10 cellular contexts compared by ENCODE assay signal in genomic region chr11:66840317-66841091, GRCh38. TPM values are rescaled to one million over a fixed set of nuclear protein-coding genes. Genes with fewer than 3 reads are reported as not detected.
A peak's percentile ranks its signal among the peaks of the same experiment; 100 is the strongest.
DNase-seq lines count a peak whose midpoint lies in the region; ATAC-seq and TF ChIP-seq lines count a peak whose summit lies in the region.
"Had no signal": no experiment of that assay in that cellular context is flagged by ENCODE, and none has a peak within 500 bp of the region (broad histone marks: within the 10 kb centered on the region; RNA-seq: fewer than 3 reads in every experiment).

No MANE protein-coding gene starts in this region.

- H3K4me3 ChIP-seq in CD8-positive, alpha-beta T cell (ENCODE audit: low read depth, low read length), result no peak overlapping the region
- H3K4me3 ChIP-seq in Karpas-422 (ENCODE audit: low read length), result no peak overlapping the region
- no peak overlapping the region for H3K4me3 ChIP-seq in adrenal gland
- H3K4me3 ChIP-seq: skin epidermis, tibial nerve had no signal

- WGBS in adrenal gland, 4 donors, result 62 to 80% (median 69%) methylated on average over 4 of the region's 4 CpGs

- DNase-seq in CD8-positive, alpha-beta T cell, result peak in 1 of 7 experiments; percentile 9
- no peak for DNase-seq in Karpas-422
- DNase-seq in adrenal gland, result peak in 3 of 7 donors; percentile 4 to 50 (median 18)
- DNase-seq in natural killer cell, result no peak
- DNase-seq in D341Med (ENCODE audit: low spot score), result no peak
- no peak for DNase-seq in GM20000 (ENCODE audit: low spot score)
- DNase-seq in middle frontal gyrus (ENCODE audit: extremely low spot score, low spot score), result no peak
- DNase-seq in H4 (ENCODE audit: low spot score), result no peak

- no peaks in the 10 kb centered on the region for H3K9me3 Mint-ChIP-seq in CD8-positive, alpha-beta T cell
- H3K9me3 Mint-ChIP-seq in natural killer cell, result no peaks in the 10 kb centered on the region

- CTCF ChIA-PET in CD8-positive, alpha-beta T cell (lab: Charles Lee), result interaction anchor here (1.2 kb wide), 1 partner anchor 53 kb away, joined by 6 read pairs; no protein-coding TSS in a partner anchor

- H3K36me3 Mint-ChIP-seq in CD8-positive, alpha-beta T cell, result peaks cover 39% of the 10 kb centered on the region
- no peaks in the 10 kb centered on the region for H3K36me3 Mint-ChIP-seq in natural killer cell

- H3K4me2 ChIP-seq in Karpas-422 (ENCODE audit: low read depth, low read length, poor library complexity, severe bottlenecking), result peak overlapping the region; percentile 91

- TF ChIP-seq POLR2A in adrenal gland (IDR thresholded peaks at IDR 0.05), result no peak

- H3K9me3 ChIP-seq in CD8-positive, alpha-beta T cell (ENCODE audit: low read length), result no peaks in the 10 kb centered on the region
- H3K9me3 ChIP-seq in Karpas-422 (ENCODE audit: low read length) (no peaks in the 10 kb centered on the region), adrenal gland (replicated peaks in 1 of 3) (no peaks in the 10 kb centered on the region)
- H3K9me3 ChIP-seq: tibial nerve had no signal

- no peak overlapping the region for H3K27ac ChIP-seq in CD8-positive, alpha-beta T cell (ENCODE audit: low read depth, low read length)
- H3K27ac ChIP-seq in Karpas-422 (ENCODE audit: low read length) (peak overlapping the region; percentile 8; the same call in 1 of the 2 replicates), adrenal gland (peak overlapping the region in 3 of 5 donors; percentile 15 to 47 (median 24))
- H3K27ac ChIP-seq: tibial nerve had no signal

- ATAC-seq in CD8-positive, alpha-beta T cell, result no peak
- ATAC-seq in natural killer cell, result no peak

- peaks cover 55% of the 10 kb centered on the region for H3K4me1 Mint-ChIP-seq in CD8-positive, alpha-beta T cell (ENCODE audit: low read depth)
- peaks cover 39 to 54% of the 10 kb centered on the region in 2 donors for H3K4me1 Mint-ChIP-seq in natural killer cell

- H3K9ac ChIP-seq in Karpas-422 (ENCODE audit: low read length), result peak overlapping the region; percentile 32

- H3K27me3 ChIP-seq in CD8-positive, alpha-beta T cell (ENCODE audit: insufficient read depth, low read length), result no peaks in the 10 kb centered on the region
- no peaks in the 10 kb centered on the region for H3K27me3 ChIP-seq in Karpas-422 (ENCODE audit: low read length)
- no peaks in the 10 kb centered on the region for H3K27me3 ChIP-seq in adrenal gland
- H3K27me3 ChIP-seq: tibial nerve had no signal

- no peaks in the 10 kb centered on the region for H3K36me3 ChIP-seq in CD8-positive, alpha-beta T cell (ENCODE audit: insufficient read depth, low read length)
- H3K36me3 ChIP-seq in Karpas-422 (ENCODE audit: insufficient read depth, low read length) (peaks cover 14% of the 10 kb centered on the region; the same call in 1 of the 2 replicates), adrenal gland (replicated peaks in 1 of 2) (peaks cover 0 to 11% of the 10 kb centered on the region in 2 donors)

- POLR2A ChIA-PET in CD8-positive, alpha-beta T cell (lab: Charles Lee), result no interaction called here

- intact Hi-C loops in CD8-positive, alpha-beta T cell (cut with DNase I, micrococcal nuclease), result loop anchor here (5.0 to 10.0 kb wide), 4 partner anchors 117 to 667 kb away; partner anchors contain the start of genes CDK2AP2 (in 1 of the 2), CTSF (in 1 of the 2), PC (in 1 of the 2) and PELI3 (in 1 of the 2)
- intact Hi-C loops in adrenal gland (cut with DNase I) (no loop called here), natural killer cell (cut with micrococcal nuclease) (no loop called here)

- H3K79me2 ChIP-seq in Karpas-422 (ENCODE audit: low read length), result peaks cover 60% of the 10 kb centered on the region

- H3K27me3 Mint-ChIP-seq in CD8-positive, alpha-beta T cell (ENCODE audit: low read depth), result no peaks in the 10 kb centered on the region
- no peaks in the 10 kb centered on the region for H3K27me3 Mint-ChIP-seq in natural killer cell (ENCODE audit: low read depth in 2 of 2)

- peaks cover 47% of the 10 kb centered on the region for H3K4me1 ChIP-seq in CD8-positive, alpha-beta T cell (ENCODE audit: insufficient read depth, low read length)
- H3K4me1 ChIP-seq in Karpas-422 (ENCODE audit: low read length) (peaks cover 49% of the 10 kb centered on the region), adrenal gland (replicated peaks in 1 of 2) (peaks cover 25 to 46% of the 10 kb centered on the region in 2 donors)

- H3K27ac Mint-ChIP-seq in CD8-positive, alpha-beta T cell, result peak overlapping the region; percentile 74
- peak overlapping the region; percentile 93 to 97 for H3K27ac Mint-ChIP-seq in natural killer cell

- peak overlapping the region; percentile 35 for H3K4me3 Mint-ChIP-seq in CD8-positive, alpha-beta T cell
- H3K4me3 Mint-ChIP-seq in natural killer cell, result no peak overlapping the region

- peaks cover 22% of the 10 kb centered on the region for H4K20me1 ChIP-seq in Karpas-422 (ENCODE audit: insufficient read depth, low read depth, low read length)

- no peaks in the 10 kb centered on the region for H3K9me2 ChIP-seq in Karpas-422 (replicated peaks; ENCODE audit: insufficient read depth, low read length)

- TF ChIP-seq CTCF in CD8-positive, alpha-beta T cell (IDR thresholded peaks at IDR 0.05), result no peak
- TF ChIP-seq CTCF in adrenal gland (IDR thresholded peaks at IDR 0.05), result no peak
- TF ChIP-seq CTCF in natural killer cell (IDR thresholded peaks at IDR 0.05), result no peak
- no peak for TF ChIP-seq CTCF in GM20000 (IDR thresholded peaks at IDR 0.05; ENCODE audit: extremely low read depth, missing control alignments)

- H2AFZ ChIP-seq in Karpas-422 (ENCODE audit: low read length), result no peak overlapping the region

RNA-seq across cellular contexts. Expression of gene RCE1, which starts 2.7 kb away (rescaled TPM):
- total RNA-seq in CD8-positive, alpha-beta T cell, result 10 to 100 TPM; 68.9 to 72.2 TPM
- 20.4 and 53.3 TPM in 2 replicates for total RNA-seq in Karpas-422 (2014; rRNA removed; shearing (Covaris generic); ENCODE audit: low replicate concordance)
- total RNA-seq in adrenal gland, result 10 to 100 TPM; 12.5 to 24.8 (median 19.4) TPM
- 10 to 100 TPM in 2 of 3 donors, 1 to 10 TPM in 1; 5.2 to 19.5 (median 16.5) TPM for polyA plus RNA-seq in adrenal gland
- 10 to 100 TPM; 41.3 to 47.0 (median 41.7) TPM for total RNA-seq in natural killer cell
- total RNA-seq in H4 (2014; rRNA removed; shearing (Covaris generic)), result 23.5 and 27.5 TPM in 2 replicates

RNA-seq across cellular contexts. Expression of gene LRFN4, which starts 16.4 kb away (rescaled TPM):
- total RNA-seq in CD8-positive, alpha-beta T cell, result 1 to 10 TPM; 1.7 to 2.3 TPM
- total RNA-seq in Karpas-422 (2014; rRNA removed; shearing (Covaris generic); ENCODE audit: low replicate concordance), result 8.7 and 24.2 TPM in 2 replicates
- total RNA-seq in adrenal gland, result 10 to 100 TPM in 7 of 8 donors, 1 to 10 TPM in 1; 9.4 to 25.6 (median 17.0) TPM
- polyA plus RNA-seq in adrenal gland, result 10 to 100 TPM in 2 of 3 donors, under 1 TPM in 1; 0.24 to 74.3 (median 17.1) TPM
- 1 to 10 TPM; 1.2 to 3.4 (median 2.0) TPM for total RNA-seq in natural killer cell
- total RNA-seq in H4 (2014; rRNA removed; shearing (Covaris generic)), result 4.7 and 12.4 TPM in 2 replicates

Comparison
In these comparisons a context has a peak if more than half of its experiments do, and no peak if none do; other contexts are left out.
1. intact Hi-C loops: an anchor here in CD8-positive, alpha-beta T cell (5.0 to 10.0 kb wide); none called in adrenal gland and natural killer cell.